12 cellular contexts compared by ENCODE assay signal in genomic region chr9:99085949-99086948, GRCh38. TPM values are rescaled to one million over a fixed set of nuclear protein-coding genes. Genes with fewer than 3 reads are reported as not detected.
DNase-seq lines count a peak whose midpoint lies in the region; ATAC-seq, FAIRE-seq and TF ChIP-seq lines count a peak whose summit lies in the region.
"Had no signal": no experiment of that assay in that cellular context is flagged by ENCODE, and none has a peak within 500 bp of the region (broad histone marks: within the 10 kb centered on the region; RNA-seq: fewer than 3 reads in every experiment).

No MANE protein-coding gene starts in this region.

- no peak overlapping the region for H3K4me3 ChIP-seq in K562
- no peak overlapping the region for H3K4me3 ChIP-seq in lower lobe of right lung
- no peak overlapping the region for H3K4me3 ChIP-seq in Caco-2 (ENCODE audit: low read depth, low read length)

- no peaks in the 10 kb centered on the region for H3K36me3 Mint-ChIP-seq in Caco-2 (ENCODE audit: insufficient read depth, unreplicated experiment)

- H4K20me1 ChIP-seq in K562 (replicated peaks; ENCODE audit: control insufficient read depth, insufficient read depth, low read length): no peaks in the 10 kb centered on the region

- H3K9me3 Mint-ChIP-seq in Caco-2 (ENCODE audit: unreplicated experiment): no peaks in the 10 kb centered on the region

- WGBS in K562 (ENCODE audit: insufficient coverage, low coverage, missing lambda C conversion rate): 46% methylated on average over 12 of the region's 12 CpGs

- no peaks in the 10 kb centered on the region for H3K27me3 ChIP-seq in K562 (ENCODE audit: control insufficient read depth in 2 of 2, insufficient read depth in 2 of 2, low read length in 2 of 2)
- no peaks in the 10 kb centered on the region for H3K27me3 ChIP-seq in lower lobe of right lung (ENCODE audit: low read depth)
- H3K27me3 ChIP-seq in Caco-2 (replicated peaks; ENCODE audit: control insufficient read depth, insufficient read depth, low read length): no peaks in the 10 kb centered on the region; the same call in 1 of the 2 replicates

- H3K4me3 Mint-ChIP-seq in Caco-2 (ENCODE audit: unreplicated experiment): no peak overlapping the region

- H3K27ac ChIP-seq in K562 (ENCODE audit: extremely low read depth, low read depth, low read length) (no peak overlapping the region), lower lobe of right lung (no peak overlapping the region)
- H3K27ac ChIP-seq: C4-2B had no signal

- H3K4me1 Mint-ChIP-seq in Caco-2 (ENCODE audit: low read depth, unreplicated experiment): no peaks in the 10 kb centered on the region

- H3K4me1 ChIP-seq in K562 (replicated peaks in 1 of 2; ENCODE audit: control insufficient read depth in 2 of 2, insufficient read depth in 2 of 2, low read length in 2 of 2) (peaks cover 0 to 11% of the 10 kb centered on the region in 2 experiments; a peak in 3 of 5 replicates), lower lobe of right lung (peaks cover 17% of the 10 kb centered on the region), Caco-2 (no peaks in the 10 kb centered on the region)

- no peak overlapping the region for H3K27ac Mint-ChIP-seq in Caco-2 (ENCODE audit: unreplicated experiment)

- H3K4me2 ChIP-seq in K562 (ENCODE audit: insufficient read depth, low read length): no peak overlapping the region

- peaks cover 16% of the 10 kb centered on the region for H3K27me3 Mint-ChIP-seq in Caco-2 (ENCODE audit: insufficient read depth, unreplicated experiment)

- no peak for TF ChIP-seq RAD21 in K562 (CRISPR knock-in tag; conservative IDR thresholded peaks at IDR 0.05 in 1 of 2, IDR thresholded peaks at IDR 0.05 in 1 of 2)

- ATAC-seq in K562 (peak; percentile 42; the same call in 1 of the 3 replicates), lower lobe of right lung (peak; percentile 64 to 74)

- BruUV-seq in K562 (replicated peaks; lab: Mats Ljungman, UMichigan) (no TSS peak), Caco-2 (replicated peaks; lab: Mats Ljungman, UMichigan) (no TSS peak)

- 0 out of 2 replicates have a peak, but pooled peaks cover 6% of the 10 kb centered on the region for H3K9me3 ChIP-seq in K562 (replicated peaks; ENCODE audit: control insufficient read depth, insufficient read depth, low read depth, low read length)
- H3K9me3 ChIP-seq in lower lobe of right lung: no peaks in the 10 kb centered on the region
- H3K9me3 ChIP-seq in Caco-2: no peaks in the 10 kb centered on the region

- TF ChIP-seq POLR2A in K562 (conservative IDR thresholded peaks at IDR 0.05): no peak

- H3K9me1 ChIP-seq in K562 (ENCODE audit: control insufficient read depth, insufficient read depth, low read length): no peaks in the 10 kb centered on the region

- H3K36me3 ChIP-seq in K562 (ENCODE audit: control insufficient read depth, insufficient read depth, low read length) (no peaks in the 10 kb centered on the region), lower lobe of right lung (no peaks in the 10 kb centered on the region), Caco-2 (ENCODE audit: control insufficient read depth, insufficient read depth, low read length) (no peaks in the 10 kb centered on the region)

- TF ChIP-seq CTCF in K562 (IDR thresholded peaks at IDR 0.05 in 2 of 3, conservative IDR thresholded peaks at IDR 0.05 in 1 of 3; ENCODE audit: insufficient read depth in 2 of 3, low read depth in 1 of 3, low read length in 3 of 3) (no peak), lower lobe of right lung (IDR thresholded peaks at IDR 0.05) (no peak), Caco-2 (IDR thresholded peaks at IDR 0.05; ENCODE audit: insufficient read depth in 1 of 2, low read depth in 1 of 2, low read length in 1 of 2, severe bottlenecking in 1 of 2, unreplicated experiment in 1 of 2) (no peak)

- TF ChIP-seq EP300 in K562 (IDR thresholded peaks at IDR 0.05; ENCODE audit: low read length): no peak

- POLR2A ChIA-PET in K562 (lab: Yijun Ruan, JAX) (interaction anchor here (1.1 to 3.3 kb wide), 2 partner anchors 11 to 15 kb away, joined by 4 to 37 read pairs; no protein-coding TSS in a partner anchor), Caco-2 (lab: Charles Lee) (no interaction called here)

- H2AFZ ChIP-seq in K562 (ENCODE audit: low read depth, low read length): peak overlapping the region; percentile 80

- in situ Hi-C loops in KBM-7 (cut with MboI; ENCODE audit: low pct_unique_long_range_greater_than_20kb, low sequenced_read_pairs): no loop called here
- in situ Hi-C loops in K562 (cut with MboI): no loop called here

- no peak for FAIRE-seq in K562 (lab: Jason Lieb, UNC)
- FAIRE-seq: TTC549 had no signal

- intact Hi-C loops in K562 (cut with micrococcal nuclease): no loop called here
- intact Hi-C loops in lower lobe of right lung (cut with DNase I): no loop called here
- intact Hi-C loops in Caco-2 (cut with micrococcal nuclease; ENCODE audit: unreplicated experiment): no loop called here

- H3K9ac ChIP-seq in K562 (ENCODE audit: insufficient read depth in 1 of 2, low read depth in 2 of 2, low read length in 2 of 2): no peak overlapping the region

- no peaks in the 10 kb centered on the region for H3K79me2 ChIP-seq in K562 (ENCODE audit: control insufficient read depth, insufficient read depth, low read length)

- peak; percentile 77 for DNase-seq in A172 (ENCODE audit: low spot score)
- peak; percentile 67 for DNase-seq in KBM-7
- no peak for DNase-seq in K562 (ENCODE audit: extremely low read depth in 1 of 4, low spot score in 3 of 4)
- no peak for DNase-seq in lower lobe of right lung
- DNase-seq in activated T-cell treated with anti-CD3 and anti-CD28 coated beads, Interleukin-2, amount 50 U/mL, for 48 hours: no peak
- DNase-seq in stimulated activated CD4-positive, alpha-beta T cell treated with anti-CD3 and anti-CD28 coated beads, Interleukin-4, amount 100 ng/mL, for 1 hour: no peak
- no peak for DNase-seq in activated effector memory CD4-positive, alpha-beta T cell treated with anti-CD3 and anti-CD28 coated beads, Interleukin-2, amount 50 U/mL, for 16 hours
- no peak for DNase-seq in Caco-2
- DNase-seq: activated naive CD4-positive, alpha-beta T cell; NCI-H526 treated with DMSO at 0.1 percent for 48 hours had no signal

- CTCF ChIA-PET in K562 (lab: Yijun Ruan, JAX; ENCODE audit: low intra/inter-chr PET ratio): no interaction called here
- CTCF ChIA-PET in Caco-2 (lab: Charles Lee): no interaction called here

TF ChIP-seq in K562, 482 proteins besides CTCF, POLR2A, EP300 and RAD21 (continues in another document):
- TF ChIP-seq FOSL1 (tag; conservative IDR thresholded peaks at IDR 0.05) (peak; percentile 71), DLX4 (CRISPR knock-in tag; IDR thresholded peaks at IDR 0.05) (no peak), YY1 (IDR thresholded peaks at IDR 0.05; ENCODE audit: borderline replicate concordance in 1 of 3, control insufficient read depth in 1 of 3, extremely low read depth in 1 of 3, insufficient read depth in 3 of 3, insufficient read length in 1 of 3, insufficient replicate concordance in 2 of 3, low read depth in 1 of 3, low read length in 2 of 3) (peak in 1 of 3 experiments; percentile 55), JUND (IDR thresholded peaks at IDR 0.05; ENCODE audit: borderline replicate concordance, low read depth, low read length) (peak; percentile 55; the same call in 1 of the 2 replicates), JUND (tag; IDR thresholded peaks at IDR 0.05; ENCODE audit: borderline replicate concordance, low read depth, low read length) (peak; percentile 52; the same call in 2 of the 3 replicates), ZNF766 (CRISPR knock-in tag; conservative IDR thresholded peaks at IDR 0.05) (0 out of 2 replicates have a peak, but pooled peaks have one; percentile 14), ZNF140 (CRISPR knock-in tag; IDR thresholded peaks at IDR 0.05) (no peak), ATF3 (IDR thresholded peaks at IDR 0.05) (peak; percentile 74), ATF3 (CRISPR knock-in tag; conservative IDR thresholded peaks at IDR 0.05) (no peak)

RNA-seq across cellular contexts. Expression of gene TGFBR1, which starts 18.7 kb away (rescaled TPM):
- total RNA-seq in A172 (2014; rRNA removed; shearing (Covaris generic)): 30.3 and 31.1 TPM in 2 replicates
- total RNA-seq in K562 (2011; cell fraction: chromatin; rRNA removed; ENCODE audit: low replicate concordance): 128 and 138 TPM in 2 replicates
- total RNA-seq in K562 (2011; cell fraction: nucleolus; rRNA removed): 54.0 and 59.5 TPM in 2 replicates
- total RNA-seq in K562 (2011; cell fraction: nucleoplasm; rRNA removed): 105 and 166 TPM in 2 replicates
- 22.0 and 23.8 TPM in 2 replicates for total RNA-seq in K562 (2014; rRNA removed)
- total RNA-seq in K562 (2014; rRNA removed; fragmentation: Illumina TruSeq; extraction: Trizol): 43.7 and 52.6 TPM in 2 replicates
- total RNA-seq in K562 (2015; rRNA removed; fragmentation: Illumina TruSeq; extraction: Trizol): 39.6 and 42.7 TPM in 2 replicates
- 47.1 and 51.9 TPM in 2 replicates for total RNA-seq in K562 (2021)
- 60.6 and 62.4 TPM in 2 replicates for polyA plus RNA-seq in K562 (2011; rRNA removed)
- polyA plus RNA-seq in K562 (2011; cell fraction: cytosol; rRNA removed): 26.0 and 33.7 TPM in 2 replicates
- 34.5 and 36.0 TPM in 2 replicates for polyA plus RNA-seq in K562 (2011; cell fraction: nucleus; rRNA removed)
- polyA plus RNA-seq in K562 (2012): 21.8 and 26.0 TPM in 2 replicates
- 21.0 and 22.9 TPM in 2 replicates for polyA plus RNA-seq in K562 (2014; fragmentation: Illumina TruSeq; extraction: Trizol)
- 10 to 100 TPM; 15.9 to 57.6 TPM for polyA plus RNA-seq in K562 (2014; fragmentation: Nextera tagmentation; extraction: Ambion mirVana)
- polyA plus RNA-seq in K562 (2014; rRNA removed): 14.0 and 15.5 TPM in 2 replicates
- polyA minus RNA-seq in K562 (2011; rRNA and poly(A)+ RNA removed): 200 and 204 TPM in 2 replicates
- 71.2 and 76.9 TPM in 2 replicates for polyA minus RNA-seq in K562 (2011; cell fraction: cytosol; rRNA and poly(A)+ RNA removed)
- polyA minus RNA-seq in K562 (2011; cell fraction: nucleus; rRNA and poly(A)+ RNA removed): 21.1 and 40.8 TPM in 2 replicates
- total RNA-seq in lower lobe of right lung: 78.8 TPM
- 29.3 and 31.8 TPM in 2 replicates for total RNA-seq in Caco-2 (2022)

Comparison
In these comparisons a context has a peak if more than half of its experiments do, and no peak if none do; other contexts are left out.
1. DNase-seq: peak in A172 (single experiment) and KBM-7 (single experiment); none in K562 (0 of 4), lower lobe of right lung (single experiment), activated T-cell treated with anti-CD3 and anti-CD28 coated beads, Interleukin-2, amount 50 U/mL, for 48 hours (0 of 2), stimulated activated CD4-positive, alpha-beta T cell treated with anti-CD3 and anti-CD28 coated beads, Interleukin-4, amount 100 ng/mL, for 1 hour (single experiment), activated effector memory CD4-positive, alpha-beta T cell treated with anti-CD3 and anti-CD28 coated beads, Interleukin-2, amount 50 U/mL, for 16 hours (single experiment) and Caco-2 (0 of 2).